In genomic region chr9:68970150-68970549, GRCh38 we compare ENCODE assay signal across 22 cellular contexts. TPM values are rescaled to one million over a fixed set of nuclear protein-coding genes. Genes with fewer than 3 reads are reported as not detected.
DNase-seq lines count a peak whose midpoint lies in the region; ATAC-seq, FAIRE-seq and TF ChIP-seq lines count a peak whose summit lies in the region.
"Had no signal": no experiment of that assay in that cellular context is flagged by ENCODE, and none has a peak within 500 bp of the region (broad histone marks: within the 10 kb centered on the region; RNA-seq: fewer than 3 reads in every experiment).

No MANE protein-coding gene starts in this region.

- H3K27me3 ChIP-seq in HepG2 (ENCODE audit: control insufficient read depth in 1 of 2, insufficient read depth in 2 of 2, low read length in 2 of 2), result no peaks in the 10 kb centered on the region
- no peaks in the 10 kb centered on the region for H3K27me3 ChIP-seq in right lobe of liver
- no peaks in the 10 kb centered on the region for H3K27me3 ChIP-seq in GM12878 (replicated peaks in 1 of 2; ENCODE audit: control insufficient read depth in 2 of 2, insufficient read depth in 2 of 2, low read length in 1 of 2)
- H3K27me3 ChIP-seq: sigmoid colon had no signal

- TF ChIP-seq POLR2A in HepG2 (IDR thresholded peaks at IDR 0.05; ENCODE audit: insufficient read depth in 1 of 2, low read depth in 2 of 2, low read length in 2 of 2), result no peak
- no peak for TF ChIP-seq POLR2A in right lobe of liver (IDR thresholded peaks at IDR 0.05)
- TF ChIP-seq POLR2A in GM12878 (IDR thresholded peaks at IDR 0.05; ENCODE audit: low read depth, low read length), result no peak

- H3K36me3 ChIP-seq in HepG2 (replicated peaks in 1 of 2; ENCODE audit: control insufficient read depth in 1 of 2, insufficient read depth in 2 of 2, low read length in 2 of 2), result no peaks in the 10 kb centered on the region
- no peaks in the 10 kb centered on the region for H3K36me3 ChIP-seq in right lobe of liver
- no peaks in the 10 kb centered on the region for H3K36me3 ChIP-seq in GM12878 (ENCODE audit: control insufficient read depth in 2 of 2, insufficient read depth in 2 of 2, low read length in 1 of 2)
- H3K36me3 ChIP-seq: sigmoid colon had no signal

- SMC1A ChIA-PET in GM12878 (lab: Charles Lee; ENCODE audit: uncharacterized antibody, unreplicated experiment), result interaction anchor here (0.5 kb wide), 1 partner anchor 21 kb away, joined by 3 read pairs; no protein-coding TSS in a partner anchor

- TF ChIP-seq CTCF in HepG2 (CRISPR knock-in tag; IDR thresholded peaks at IDR 0.05), result no peak
- TF ChIP-seq CTCF in right lobe of liver (IDR thresholded peaks at IDR 0.05), result no peak
- no peak for TF ChIP-seq CTCF in GM12878 (IDR thresholded peaks at IDR 0.05 in 2 of 3, conservative IDR thresholded peaks at IDR 0.05 in 1 of 3; ENCODE audit: control insufficient read depth in 2 of 3, extremely low read depth in 1 of 3, insufficient read depth in 1 of 3, low read depth in 3 of 3, low read length in 3 of 3)

- H4K20me1 ChIP-seq in HepG2 (ENCODE audit: insufficient read depth, low read length), result no peaks in the 10 kb centered on the region
- no peaks in the 10 kb centered on the region for H4K20me1 ChIP-seq in GM12878 (ENCODE audit: control insufficient read depth, insufficient read depth)

- H3K27ac Mint-ChIP-seq in stimulated activated naive B cell treated with anti-CD40 and anti-IgM and Interleukin-4, amounts not matched to agents 10 μg/mL and 1 μg/mL and 100 μg/mL, for 72 hours, result no peak overlapping the region
- H3K27ac Mint-ChIP-seq: activated naive CD4-positive, alpha-beta T cell treated with anti-CD3 and anti-CD28 coated beads, Interleukin-2, amount 10 ng/mL, durations not matched to agents 7 days and 5 days; CD4-positive, CD25-positive, alpha-beta regulatory T cell; IgD-negative memory B cell had no signal

- TF ChIP-seq RAD21 in HepG2 (CRISPR knock-in tag; IDR thresholded peaks at IDR 0.05), result no peak
- no peak for TF ChIP-seq RAD21 in GM12878 (IDR thresholded peaks at IDR 0.05; ENCODE audit: insufficient read depth, low read depth, low read length)

- CTCF ChIA-PET in HepG2 (lab: Yijun Ruan, JAX; ENCODE audit: low intra/inter-chr PET ratio, low total read pairs), result no interaction called here
- CTCF ChIA-PET in GM12878 (lab: Yijun Ruan, JAX), result no interaction called here

- POLR2A ChIA-PET in HepG2 (lab: Yijun Ruan, JAX) (interaction anchor here (0.8 kb wide), 1 partner anchor 230 kb away, joined by 3 read pairs; no protein-coding TSS in a partner anchor), GM12878 (lab: Charles Lee) (interaction anchor here (0.6 kb wide), 1 partner anchor 21 kb away, joined by 4 read pairs; no protein-coding TSS in a partner anchor)

- H3K9me3 Mint-ChIP-seq in stimulated activated naive B cell treated with anti-CD40 and anti-IgM and Interleukin-4, amounts not matched to agents 10 μg/mL and 1 μg/mL and 100 μg/mL, for 72 hours, result no peaks in the 10 kb centered on the region

- no peak overlapping the region for H3K4me3 ChIP-seq in HepG2 (replicated peaks in 1 of 3; ENCODE audit: insufficient read depth in 1 of 3, low read depth in 2 of 3, low read length in 3 of 3)
- H3K4me3 ChIP-seq in right lobe of liver, result no peak overlapping the region
- no peak overlapping the region for H3K4me3 ChIP-seq in GM12878
- H3K4me3 ChIP-seq: coronary artery, GM23248, sigmoid colon had no signal

- no peaks in the 10 kb centered on the region for H3K9me3 ChIP-seq in HepG2 (ENCODE audit: low read length)
- H3K9me3 ChIP-seq in right lobe of liver, result no peaks in the 10 kb centered on the region
- no peaks in the 10 kb centered on the region; the same call in 2 of the 3 replicates for H3K9me3 ChIP-seq in GM12878 (replicated peaks; ENCODE audit: control insufficient read depth, insufficient read depth, low read length)
- H3K9me3 ChIP-seq: sigmoid colon had no signal

- H3K36me3 Mint-ChIP-seq in stimulated activated naive B cell treated with anti-CD40 and anti-IgM and Interleukin-4, amounts not matched to agents 10 μg/mL and 1 μg/mL and 100 μg/mL, for 72 hours, result peaks cover 41 to 64% of the 10 kb centered on the region in 2 donors
- H3K36me3 Mint-ChIP-seq: CD4-positive, CD25-positive, alpha-beta regulatory T cell had no signal

- WGBS in HepG2 (ENCODE audit: low lambda C conversion rate), result 100% methylated on average over 2 of the region's 2 CpGs
- 38% methylated on average over 2 of the region's 2 CpGs for WGBS in right lobe of liver (ENCODE audit: insufficient coverage, low coverage, low lambda C conversion rate, missing lambda C conversion rate)
- 98% methylated on average over 2 of the region's 2 CpGs for WGBS in GM12878 (ENCODE audit: insufficient coverage, insufficient replicate concordance, low lambda C conversion rate, missing lambda C conversion rate)

- TF ChIP-seq EP300 in HepG2 (IDR thresholded peaks at IDR 0.05; ENCODE audit: low read depth in 2 of 2, low read length in 2 of 2), result no peak
- no peak for TF ChIP-seq EP300 in HepG2 (CRISPR knock-in tag; IDR thresholded peaks at IDR 0.05; ENCODE audit: borderline replicate concordance)
- no peak for TF ChIP-seq EP300 in GM12878 (IDR thresholded peaks at IDR 0.05; ENCODE audit: borderline replicate concordance in 1 of 2, control insufficient read depth in 1 of 2, low read depth in 2 of 2, low read length in 2 of 2)

- H3K4me2 ChIP-seq in HepG2 (ENCODE audit: low read depth, low read length) (no peak overlapping the region), GM12878 (ENCODE audit: control insufficient read depth, insufficient read depth) (no peak overlapping the region)

- in situ Hi-C loops in HepG2 (cut with HindIII; ENCODE audit: extremely low pct_ligation_motif_present, low pct_unique_long_range_greater_than_20kb) (no loop called here), GM12878 (cut with MboI) (no loop called here)

- DNase-seq in HepG2 (ENCODE audit: low spot score) (no peak), right lobe of liver (no peak), NCI-H2081 (lab: John Stamatoyannopoulos, UW) (peak; percentile 93 to 99), GM12878 (ENCODE audit: low read depth, low spot score) (no peak), retina (no peak)
- no peak for DNase-seq in stimulated activated naive B cell treated with anti-CD40 and anti-IgM and Interleukin-4, amounts not matched to agents 10 μg/mL and 1 μg/mL and 100 μg/mL, for 72 hours
- DNase-seq: ACHN; activated CD4-positive, alpha-beta T cell treated with anti-CD3 and anti-CD28 coated beads, Interleukin-2, amount 50 U/mL, for 1 hour; activated naive CD4-positive, alpha-beta T cell treated with anti-CD3 and anti-CD28 coated beads, Interleukin-2, amount 10 ng/mL, durations not matched to agents 7 days and 5 days; CD4-positive, CD25-positive, alpha-beta regulatory T cell; foreskin melanocyte; GM23248; left cardiac atrium; NK-92 treated with Interleukin-12 subunit alpha and Interleukin-12 subunit beta, amount 100 ng/mL, for 24 hours; occipital lobe; sigmoid colon; stimulated activated CD4-positive, alpha-beta T cell treated with anti-CD3 and anti-CD28 coated beads, Interleukin-2, amount 100 ng/mL, for 24 hours had no signal

- no peak for FAIRE-seq in HepG2 (lab: Jason Lieb, UNC)
- peak; percentile 62 for FAIRE-seq in GM12878 (lab: Jason Lieb, UNC)
- FAIRE-seq: urothelium cell line had no signal

- intact Hi-C loops in HepG2 (cut with micrococcal nuclease; ENCODE audit: unreplicated experiment) (no loop called here), right lobe of liver (cut with DNase I) (no loop called here), GM12878 (cut with micrococcal nuclease; ENCODE audit: unreplicated experiment) (no loop called here)

- no peaks in the 10 kb centered on the region for H3K27me3 Mint-ChIP-seq in stimulated activated naive B cell treated with anti-CD40 and anti-IgM and Interleukin-4, amounts not matched to agents 10 μg/mL and 1 μg/mL and 100 μg/mL, for 72 hours
- H3K27me3 Mint-ChIP-seq: activated naive CD4-positive, alpha-beta T cell treated with anti-CD3 and anti-CD28 coated beads, Interleukin-2, amount 10 ng/mL, durations not matched to agents 7 days and 5 days; CD4-positive, CD25-positive, alpha-beta regulatory T cell; IgD-negative memory B cell had no signal

- no peak overlapping the region for H3K4me3 Mint-ChIP-seq in stimulated activated naive B cell treated with anti-CD40 and anti-IgM and Interleukin-4, amounts not matched to agents 10 μg/mL and 1 μg/mL and 100 μg/mL, for 72 hours
- H3K4me3 Mint-ChIP-seq: activated naive CD4-positive, alpha-beta T cell treated with anti-CD3 and anti-CD28 coated beads, Interleukin-2, amount 10 ng/mL, durations not matched to agents 7 days and 5 days; CD4-positive, CD25-positive, alpha-beta regulatory T cell; IgD-negative memory B cell had no signal

- H3K4me1 ChIP-seq in HepG2 (ENCODE audit: insufficient read depth, low read length), result peaks cover 69% of the 10 kb centered on the region
- H3K4me1 ChIP-seq in right lobe of liver, result no peaks in the 10 kb centered on the region
- H3K4me1 ChIP-seq in GM12878 (ENCODE audit: control insufficient read depth, insufficient read depth, low read length), result peaks cover 34% of the 10 kb centered on the region

- H3K9ac ChIP-seq in HepG2 (ENCODE audit: insufficient read depth, low read depth, low read length) (peak overlapping the region; percentile 10; the same call in 1 of the 2 replicates), GM12878 (ENCODE audit: control insufficient read depth, insufficient read depth, low read length) (no peak overlapping the region)
- H3K9ac ChIP-seq: GM23248 had no signal

- BruUV-seq in HepG2 (replicated peaks; lab: Mats Ljungman, UMichigan) (no TSS peak), GM12878 (replicated peaks; lab: Mats Ljungman, UMichigan) (no TSS peak)

- peaks cover 25 to 49% of the 10 kb centered on the region in 2 donors for H3K4me1 Mint-ChIP-seq in stimulated activated naive B cell treated with anti-CD40 and anti-IgM and Interleukin-4, amounts not matched to agents 10 μg/mL and 1 μg/mL and 100 μg/mL, for 72 hours

- no peaks in the 10 kb centered on the region for H3K79me2 ChIP-seq in HepG2 (ENCODE audit: insufficient read depth, low read length)
- no peaks in the 10 kb centered on the region for H3K79me2 ChIP-seq in GM12878 (ENCODE audit: control insufficient read depth, insufficient read depth, low read length)

- H2AFZ ChIP-seq in HepG2 (ENCODE audit: low read length) (no peak overlapping the region), GM12878 (ENCODE audit: control insufficient read depth, low read depth, low read length) (no peak overlapping the region)
- H2AFZ ChIP-seq: GM23248 had no signal

- ATAC-seq in HepG2 (no peak), right lobe of liver (no peak), GM12878 (no peak), HG03135 (IDR thresholded peaks at IDR 0.05; ENCODE audit: unreplicated experiment) (no peak), GM21423 (IDR thresholded peaks at IDR 0.05; ENCODE audit: unreplicated experiment) (no peak)
- no peak for ATAC-seq in stimulated activated naive B cell treated with anti-CD40 and anti-IgM and Interleukin-4, amounts not matched to agents 10 μg/mL and 1 μg/mL and 100 μg/mL, for 72 hours (replicated peaks)
- ATAC-seq: left cardiac atrium had no signal

- peak overlapping the region; percentile 50 for H3K27ac ChIP-seq in HepG2 (ENCODE audit: extremely low read length, insufficient read depth, low read length)
- H3K27ac ChIP-seq in right lobe of liver, result no peak overlapping the region
- no peak overlapping the region for H3K27ac ChIP-seq in GM12878 (ENCODE audit: control insufficient read depth, insufficient read depth)
- H3K27ac ChIP-seq: coronary artery, GM23248 had no signal

- RAD21 ChIA-PET in GM12878 (lab: Charles Lee; ENCODE audit: unreplicated experiment), result no interaction called here

RNA-seq across cellular contexts. Expression of gene PRKACG, which starts 43.8 kb away (rescaled TPM):
- not detected in 2 replicates for total RNA-seq in HepG2 (2016; rRNA removed; fragmentation: Illumina TruSeq; extraction: Trizol)
- total RNA-seq in HepG2 (2016; cell fraction: cytosol; rRNA removed; fragmentation: Illumina TruSeq; extraction: Trizol; ENCODE audit: low read depth), result not detected in 2 replicates
- not detected in 2 replicates for total RNA-seq in HepG2 (2016; cell fraction: insoluble cytoplasmic fraction; rRNA removed; fragmentation: Illumina TruSeq; extraction: Trizol)
- total RNA-seq in HepG2 (2016; cell fraction: membrane; rRNA removed; fragmentation: Illumina TruSeq; extraction: Trizol), result not detected in 2 replicates
- not detected in 2 replicates for total RNA-seq in HepG2 (2016; cell fraction: nucleus; rRNA removed; fragmentation: Illumina TruSeq; extraction: Trizol)
- polyA plus RNA-seq in HepG2 (2011; rRNA removed), result not detected in 2 replicates
- 0.03 TPM in 1 of 2 replicates, not detected in the other for polyA plus RNA-seq in HepG2 (2011; cell fraction: cytosol; rRNA removed)
- polyA plus RNA-seq in HepG2 (2011; cell fraction: nucleus; rRNA removed), result not detected in 2 replicates
- not detected in 2 replicates for polyA plus RNA-seq in HepG2 (2012)
- polyA plus RNA-seq in HepG2 (2016; cell fraction: cytosol; fragmentation: Illumina TruSeq; extraction: Trizol; ENCODE audit: low read depth), result not detected in 2 replicates
- polyA plus RNA-seq in HepG2 (2016; cell fraction: insoluble cytoplasmic fraction; fragmentation: Illumina TruSeq; extraction: Trizol; ENCODE audit: low read depth), result not detected in 2 replicates
- polyA plus RNA-seq in HepG2 (2016; cell fraction: membrane; fragmentation: Illumina TruSeq; extraction: Trizol; ENCODE audit: low read depth), result not detected in 2 replicates
- polyA plus RNA-seq in HepG2 (2016; cell fraction: nucleus; fragmentation: Illumina TruSeq; extraction: Trizol; ENCODE audit: insufficient read depth, low read depth), result not detected in 2 replicates
- not detected in 2 replicates for polyA minus RNA-seq in HepG2 (2011; rRNA and poly(A)+ RNA removed; ENCODE audit: low replicate concordance)
- not detected in 2 replicates for polyA minus RNA-seq in HepG2 (2011; cell fraction: cytosol; rRNA and poly(A)+ RNA removed)
- not detected in 2 replicates for polyA minus RNA-seq in HepG2 (2011; cell fraction: nucleus; rRNA and poly(A)+ RNA removed)
- total RNA-seq in right lobe of liver, result not detected
- total RNA-seq in GM12878 (2013; cell fraction: nucleolus; rRNA removed), result not detected in 2 replicates
- not detected in 2 replicates for total RNA-seq in GM12878 (2014; rRNA removed)
- not detected in 2 replicates for total RNA-seq in GM12878 (2014; rRNA removed; fragmentation: Illumina TruSeq; extraction: Trizol)
- total RNA-seq in GM12878 (2021), result not detected in 2 replicates
- polyA plus RNA-seq in GM12878 (2011; ENCODE audit: low read depth), result not detected
- polyA plus RNA-seq in GM12878 (2011; rRNA removed), result not detected in 2 replicates
- not detected in 2 replicates for polyA plus RNA-seq in GM12878 (2011; cell fraction: cytosol; rRNA removed)
- polyA plus RNA-seq in GM12878 (2011; cell fraction: nucleus; rRNA removed), result not detected in 2 replicates
- polyA plus RNA-seq in GM12878 (2012), result not detected in 2 replicates
- polyA plus RNA-seq in GM12878 (2014; fragmentation: Illumina TruSeq; extraction: Trizol), result not detected in 2 replicates
- polyA plus RNA-seq in GM12878 (2014; fragmentation: Nextera tagmentation; extraction: Ambion mirVana), result not detected
- not detected in 2 replicates for polyA plus RNA-seq in GM12878 (2014; rRNA removed)
- not detected for polyA plus RNA-seq in GM12878 (2016; fragmentation: Nextera tagmentation; extraction: Ambion mirVana)
- not detected in 2 replicates for polyA minus RNA-seq in GM12878 (2011; rRNA and poly(A)+ RNA removed)
- not detected in 2 replicates for polyA minus RNA-seq in GM12878 (2011; cell fraction: cytosol; rRNA and poly(A)+ RNA removed)
- not detected in 2 replicates for polyA minus RNA-seq in GM12878 (2011; cell fraction: nucleus; rRNA and poly(A)+ RNA removed)
- total RNA-seq: CD4-positive, CD25-positive, alpha-beta regulatory T cell; GM23248; left cardiac atrium; occipital lobe; sigmoid colon had no signal
- polyA plus RNA-seq: CD4-positive, CD25-positive, alpha-beta regulatory T cell; GM23248; IgD-negative memory B cell; sigmoid colon had no signal

Comparison
In these comparisons a context has a peak if more than half of its experiments do, and no peak if none do; other contexts are left out.
1. DNase-seq: peak in NCI-H2081 (2 of 2); none in HepG2 (single experiment), right lobe of liver (0 of 3), GM12878 (single experiment), retina (single experiment) and stimulated activated naive B cell treated with anti-CD40 and anti-IgM and Interleukin-4, amounts not matched to agents 10 μg/mL and 1 μg/mL and 100 μg/mL, for 72 hours (single experiment).